8 cellular contexts compared by ENCODE assay signal in genomic region chr21:31558839-31559367, GRCh38.
DNase-seq lines count a peak whose midpoint lies in the region; ATAC-seq, FAIRE-seq and TF ChIP-seq lines count a peak whose summit lies in the region.

No MANE protein-coding gene starts in this region.

- H3K4me3 Mint-ChIP-seq in T-helper 17 cell (peak overlapping the region; percentile 98), astrocyte (ENCODE audit: unreplicated experiment) (no peak overlapping the region)

- peak overlapping the region; percentile 45 for H3K27ac Mint-ChIP-seq in T-helper 17 cell
- no peak overlapping the region for H3K27ac Mint-ChIP-seq in astrocyte (ENCODE audit: unreplicated experiment)

- H3K4me3 ChIP-seq in HEK293 (ENCODE audit: low read depth, low read length) (peak overlapping the region; percentile 75), astrocyte (ENCODE audit: insufficient read depth, low read depth, low read length) (peak overlapping the region; percentile 72), hepatocyte (peak overlapping the region; percentile 69)

- CTCF ChIA-PET in HEK293 (lab: Yijun Ruan, JAX) = interaction anchor here (0.5 to 3.2 kb wide), 23 partner anchors 11 to 569 kb away, joined by 3 to 25 read pairs (median 3); no protein-coding TSS in a partner anchor

- peak overlapping the region; percentile 96 for H3K4me2 ChIP-seq in astrocyte (ENCODE audit: low read length)
- H3K4me2 ChIP-seq in hepatocyte = peak overlapping the region; percentile 92

- H2AFZ ChIP-seq in astrocyte (ENCODE audit: low read depth, low read length) = peak overlapping the region; percentile 98
- peak overlapping the region; percentile 74 for H2AFZ ChIP-seq in hepatocyte

- TF ChIP-seq CTCF in HEK293 (tag by site-specific recombination; IDR thresholded peaks at IDR 0.05) (no peak), astrocyte (IDR thresholded peaks at IDR 0.05; ENCODE audit: insufficient read depth, low read depth, low read length) (no peak), hepatocyte (IDR thresholded peaks at IDR 0.05; ENCODE audit: poor library complexity) (peak; percentile 34)

- H3K9me3 ChIP-seq in HEK293 (ENCODE audit: control insufficient read depth, insufficient read depth, low read depth, low read length) = no peaks in the 10 kb centered on the region
- H3K9me3 ChIP-seq in T-helper 17 cell (ENCODE audit: control insufficient read depth, low read length, poor library complexity, severe bottlenecking) = no peaks in the 10 kb centered on the region
- no peaks in the 10 kb centered on the region for H3K9me3 ChIP-seq in astrocyte (ENCODE audit: insufficient read depth, low read depth, low read length)
- H3K9me3 ChIP-seq in hepatocyte (ENCODE audit: low read depth) = no peaks in the 10 kb centered on the region

- ATAC-seq in T-helper 17 cell (peak; percentile 91), sciatic nerve (peak; percentile 95)

- H3K79me2 ChIP-seq in astrocyte (ENCODE audit: insufficient read depth, low read length) (no peaks in the 10 kb centered on the region), hepatocyte (peaks cover 8% of the 10 kb centered on the region)

- H3K36me3 ChIP-seq in HEK293 (ENCODE audit: control insufficient read depth in 2 of 2, insufficient read depth in 1 of 2, low read length in 2 of 2) (no peaks in the 10 kb centered on the region), astrocyte (ENCODE audit: insufficient read depth, low read length) (no peaks in the 10 kb centered on the region), hepatocyte (replicated peaks; ENCODE audit: insufficient read depth, low read depth) (no peaks in the 10 kb centered on the region)

- H3K27me3 ChIP-seq in astrocyte (ENCODE audit: insufficient read depth, low read length) = no peaks in the 10 kb centered on the region
- H3K27me3 ChIP-seq in hepatocyte = peaks cover 32% of the 10 kb centered on the region

- POLR2A ChIA-PET in HEK293 (lab: Yijun Ruan, JAX) = interaction anchor here (0.5 to 2.3 kb wide), 32 partner anchors 9 to 1067 kb away, joined by 3 to 28 read pairs (median 4); partner anchors contain the start of genes HUNK and TIAM1

- H4K20me1 ChIP-seq in astrocyte (ENCODE audit: insufficient read depth, low read length) (no peaks in the 10 kb centered on the region), hepatocyte (ENCODE audit: insufficient read depth, poor library complexity, severe bottlenecking) (no peaks in the 10 kb centered on the region)

- WGBS in hepatocyte (ENCODE audit: low lambda C conversion rate, missing lambda C conversion rate) = 4% methylated on average over 35 of the region's 83 CpGs

- H3K27ac ChIP-seq in HEK293 (ENCODE audit: extremely low read depth, low read depth, low read length) (peak overlapping the region; percentile 91), astrocyte (ENCODE audit: low read depth, low read length) (no peak overlapping the region), hepatocyte (peak overlapping the region; percentile 40)

- no peaks in the 10 kb centered on the region for H3K9me3 Mint-ChIP-seq in astrocyte (ENCODE audit: unreplicated experiment)

- peaks cover 17% of the 10 kb centered on the region for H3K4me1 Mint-ChIP-seq in T-helper 17 cell
- peaks cover 22% of the 10 kb centered on the region for H3K4me1 Mint-ChIP-seq in astrocyte (ENCODE audit: low read depth, unreplicated experiment)

- peak overlapping the region; percentile 72 for H3K9ac ChIP-seq in astrocyte (ENCODE audit: low read length)

- FAIRE-seq in astrocyte (lab: Jason Lieb, UNC) = no peak
- no peak for FAIRE-seq in RCC 7860 (lab: Jason Lieb, UNC)

- DNase-seq in GDM1 (lab: John Stamatoyannopoulos, UW) (peak; percentile 73), NCI-H1092 (lab: John Stamatoyannopoulos, UW) (peak; percentile 96), T-helper 17 cell (peak; percentile 81 to 87 (median 84)), astrocyte (ENCODE audit: low read depth) (peak; percentile 87), hepatocyte (ENCODE audit: low spot score) (peak; percentile 96), sciatic nerve (ENCODE audit: low spot score) (peak; percentile 90), RCC 7860 (ENCODE audit: low spot score) (no peak)

- intact Hi-C loops in sciatic nerve (cut with DNase I) = no loop called here

- H3K4me1 ChIP-seq in HEK293 (ENCODE audit: control insufficient read depth, insufficient read depth, low read length) (peaks cover 39% of the 10 kb centered on the region), astrocyte (ENCODE audit: insufficient read depth, low read length) (peaks cover 27% of the 10 kb centered on the region), hepatocyte (ENCODE audit: insufficient read depth) (peaks cover 12% of the 10 kb centered on the region)

- no peaks in the 10 kb centered on the region for H3K9me2 ChIP-seq in hepatocyte (replicated peaks; ENCODE audit: insufficient read depth)

- peaks cover 15% of the 10 kb centered on the region for H3K27me3 Mint-ChIP-seq in T-helper 17 cell
- no peaks in the 10 kb centered on the region for H3K27me3 Mint-ChIP-seq in astrocyte (ENCODE audit: low read depth, unreplicated experiment)

- H3K36me3 Mint-ChIP-seq in T-helper 17 cell (ENCODE audit: low read depth) (no peaks in the 10 kb centered on the region), astrocyte (ENCODE audit: low read depth, unreplicated experiment) (no peaks in the 10 kb centered on the region)

TF ChIP-seq in HEK293, 187 proteins besides CTCF, POLR2A, EP300 and RAD21 (continues in another document):
- TF ChIP-seq ZBTB1 (tag by site-specific recombination; IDR thresholded peaks at IDR 0.05) (0 out of 2 replicates have a peak, but pooled peaks have one; percentile 1), ZSCAN16 (tag by site-specific recombination; IDR thresholded peaks at IDR 0.05) (no peak), ZNF692 (tag by site-specific recombination; IDR thresholded peaks at IDR 0.05) (no peak), ZBTB7A (tag by site-specific recombination; IDR thresholded peaks at IDR 0.05; ENCODE audit: low read depth) (no peak), ZNF148 (tag by site-specific recombination; IDR thresholded peaks at IDR 0.05; ENCODE audit: borderline replicate concordance) (no peak), SCRT1 (tag by site-specific recombination; IDR thresholded peaks at IDR 0.05; ENCODE audit: borderline replicate concordance) (no peak), ZNF585B (tag by site-specific recombination; IDR thresholded peaks at IDR 0.05) (no peak), ZSCAN23 (tag by site-specific recombination; IDR thresholded peaks at IDR 0.05) (no peak), ZNF791 (tag by site-specific recombination; IDR thresholded peaks at IDR 0.05) (no peak), AEBP2 (tag by site-specific recombination; IDR thresholded peaks at IDR 0.05; ENCODE audit: borderline replicate concordance) (no peak), ZBTB26 (tag by site-specific recombination; optimal IDR thresholded peaks at IDR 0.05) (peak; percentile 90), ZNF501 (tag by site-specific recombination; IDR thresholded peaks at IDR 0.05) (no peak), ZNF157 (tag by site-specific recombination; IDR thresholded peaks at IDR 0.05) (no peak)
